In the genomic region with DNA sequence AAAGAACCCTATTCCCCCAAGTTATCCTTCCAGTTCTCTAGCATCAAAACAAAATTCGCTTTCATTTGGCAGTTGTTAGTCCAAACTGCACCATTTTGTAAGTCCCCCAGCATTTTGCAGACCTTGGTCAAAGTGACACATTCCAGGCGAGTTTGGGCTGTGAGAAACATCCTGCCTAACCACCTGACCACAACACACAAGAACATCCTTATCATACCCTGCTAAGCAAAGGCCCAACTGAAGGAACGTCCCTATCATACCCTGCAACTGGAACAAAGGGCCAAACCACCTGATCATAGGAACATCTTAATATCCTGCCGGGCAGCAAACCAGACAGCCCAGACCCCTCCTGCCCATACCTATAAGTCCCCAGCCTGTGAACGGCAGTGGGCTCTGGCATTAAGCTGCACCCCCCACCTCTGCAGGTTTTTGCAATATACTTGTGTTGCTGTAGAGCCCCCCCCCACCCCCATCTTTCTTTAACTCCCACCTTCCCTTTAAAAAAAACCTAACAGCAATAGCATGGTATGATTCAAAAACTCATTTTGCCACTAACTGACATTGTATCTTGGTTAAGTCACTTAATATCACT, we compare ENCODE assay signal across 1 cellular context.
A peak's percentile ranks its signal among the peaks of the same experiment; 100 is the strongest.
TF ChIP-seq lines count a peak whose summit lies in the region.

No MANE protein-coding gene starts in this region.

TF ChIP-seq in K562, 482 proteins besides CTCF, POLR2A, EP300 and RAD21 (continued from another document):
- no peak for TF ChIP-seq ZC3H11A (IDR thresholded peaks at IDR 0.05; ENCODE audit: low read depth, low read length)
- TF ChIP-seq ZSCAN32 (CRISPR knock-in tag; IDR thresholded peaks at IDR 0.05): no peak
- TF ChIP-seq NFIC (IDR thresholded peaks at IDR 0.05): no peak
- TF ChIP-seq TAF9B (IDR thresholded peaks at IDR 0.05; ENCODE audit: partially characterized antibody): peak; percentile 41
- peak in 1 of 3 experiments; percentile 77 for TF ChIP-seq YY1 (IDR thresholded peaks at IDR 0.05; ENCODE audit: borderline replicate concordance in 1 of 3, control insufficient read depth in 1 of 3, extremely low read depth in 1 of 3, insufficient read depth in 3 of 3, insufficient read length in 1 of 3, insufficient replicate concordance in 2 of 3, low read depth in 1 of 3, low read length in 2 of 3)
- TF ChIP-seq TAF15 (IDR thresholded peaks at IDR 0.05; ENCODE audit: low read depth, low read length): no peak
- TF ChIP-seq, protein P1, sequence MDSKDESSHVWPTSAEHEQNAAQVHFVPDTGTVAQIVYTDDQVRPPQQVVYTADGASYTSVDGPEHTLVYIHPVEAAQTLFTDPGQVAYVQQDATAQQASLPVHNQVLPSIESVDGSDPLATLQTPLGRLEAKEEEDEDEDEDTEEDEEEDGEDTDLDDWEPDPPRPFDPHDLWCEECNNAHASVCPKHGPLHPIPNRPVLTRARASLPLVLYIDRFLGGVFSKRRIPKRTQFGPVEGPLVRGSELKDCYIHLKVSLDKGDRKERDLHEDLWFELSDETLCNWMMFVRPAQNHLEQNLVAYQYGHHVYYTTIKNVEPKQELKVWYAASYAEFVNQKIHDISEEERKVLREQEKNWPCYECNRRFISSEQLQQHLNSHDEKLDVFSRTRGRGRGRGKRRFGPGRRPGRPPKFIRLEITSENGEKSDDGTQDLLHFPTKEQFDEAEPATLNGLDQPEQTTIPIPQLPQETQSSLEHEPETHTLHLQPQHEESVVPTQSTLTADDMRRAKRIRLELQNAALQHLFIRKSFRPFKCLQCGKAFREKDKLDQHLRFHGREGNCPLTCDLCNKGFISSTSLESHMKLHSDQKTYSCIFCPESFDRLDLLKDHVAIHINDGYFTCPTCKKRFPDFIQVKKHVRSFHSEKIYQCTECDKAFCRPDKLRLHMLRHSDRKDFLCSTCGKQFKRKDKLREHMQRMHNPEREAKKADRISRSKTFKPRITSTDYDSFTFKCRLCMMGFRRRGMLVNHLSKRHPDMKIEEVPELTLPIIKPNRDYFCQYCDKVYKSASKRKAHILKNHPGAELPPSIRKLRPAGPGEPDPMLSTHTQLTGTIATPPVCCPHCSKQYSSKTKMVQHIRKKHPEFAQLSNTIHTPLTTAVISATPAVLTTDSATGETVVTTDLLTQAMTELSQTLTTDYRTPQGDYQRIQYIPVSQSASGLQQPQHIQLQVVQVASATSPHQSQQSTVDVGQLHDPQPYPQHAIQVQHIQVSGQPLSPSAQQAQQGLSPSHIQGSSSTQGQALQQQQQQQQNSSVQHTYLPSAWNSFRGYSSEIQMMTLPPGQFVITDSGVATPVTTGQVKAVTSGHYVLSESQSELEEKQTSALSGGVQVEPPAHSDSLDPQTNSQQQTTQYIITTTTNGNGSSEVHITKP (IDR thresholded peaks at IDR 0.05; ENCODE audit: partially characterized antibody): peak; percentile 48
- 0 out of 2 replicates have a peak, but pooled peaks have one; percentile 17 for TF ChIP-seq SMAD4 (CRISPR knock-in tag; conservative IDR thresholded peaks at IDR 0.05)
- peak; percentile 82 to 99 for TF ChIP-seq TEAD1 (CRISPR knock-in tag; IDR thresholded peaks at IDR 0.05)
- TF ChIP-seq PTRF (tag; IDR thresholded peaks at IDR 0.05): no peak
- no peak for TF ChIP-seq SRSF9 (IDR thresholded peaks at IDR 0.05; ENCODE audit: borderline replicate concordance, low read depth, low read length)
- TF ChIP-seq ERF (CRISPR knock-in tag; IDR thresholded peaks at IDR 0.05): no peak
- no peak for TF ChIP-seq BACH1 (tag; IDR thresholded peaks at IDR 0.05)
- no peak for TF ChIP-seq ZNF174 (CRISPR knock-in tag; IDR thresholded peaks at IDR 0.05)
- TF ChIP-seq, protein P2, sequence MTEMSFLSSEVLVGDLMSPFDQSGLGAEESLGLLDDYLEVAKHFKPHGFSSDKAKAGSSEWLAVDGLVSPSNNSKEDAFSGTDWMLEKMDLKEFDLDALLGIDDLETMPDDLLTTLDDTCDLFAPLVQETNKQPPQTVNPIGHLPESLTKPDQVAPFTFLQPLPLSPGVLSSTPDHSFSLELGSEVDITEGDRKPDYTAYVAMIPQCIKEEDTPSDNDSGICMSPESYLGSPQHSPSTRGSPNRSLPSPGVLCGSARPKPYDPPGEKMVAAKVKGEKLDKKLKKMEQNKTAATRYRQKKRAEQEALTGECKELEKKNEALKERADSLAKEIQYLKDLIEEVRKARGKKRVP (CRISPR knock-in tag; IDR thresholded peaks at IDR 0.05): no peak
- TF ChIP-seq LCOR (CRISPR knock-in tag; IDR thresholded peaks at IDR 0.05): no peak
- peak; percentile 68 for TF ChIP-seq ETV1 (tag; conservative IDR thresholded peaks at IDR 0.05; ENCODE audit: low read depth)
- peak in 1 of 2 experiments; percentile 50; a peak in 1 of 4 replicates for TF ChIP-seq KDM1A (IDR thresholded peaks at IDR 0.05)
- no peak for TF ChIP-seq NFATC3 (IDR thresholded peaks at IDR 0.05)
- no peak for TF ChIP-seq ZNF699 (CRISPR knock-in tag; IDR thresholded peaks at IDR 0.05; ENCODE audit: insufficient replicate concordance)
- no peak for TF ChIP-seq CBX5 (IDR thresholded peaks at IDR 0.05; ENCODE audit: borderline replicate concordance, low read depth)
- TF ChIP-seq NONO (IDR thresholded peaks at IDR 0.05; ENCODE audit: low read depth in 2 of 2, low read length in 1 of 2): no peak
- TF ChIP-seq HSF4 (CRISPR knock-in tag; IDR thresholded peaks at IDR 0.05; ENCODE audit: borderline replicate concordance): no peak
- TF ChIP-seq RBBP5 (IDR thresholded peaks at IDR 0.05; ENCODE audit: borderline replicate concordance, insufficient read depth, low read length, poor library complexity, severe bottlenecking): no peak
- TF ChIP-seq TAF1 (IDR thresholded peaks at IDR 0.05; ENCODE audit: control insufficient read depth, extremely low read depth, insufficient read depth, low read length, severe bottlenecking): no peak
- peak; percentile 54 for TF ChIP-seq SOX6 (IDR thresholded peaks at IDR 0.05)
- peak in 1 of 2 experiments; percentile 65; a peak in 1 of 4 replicates for TF ChIP-seq RCOR1 (IDR thresholded peaks at IDR 0.05; ENCODE audit: borderline replicate concordance in 1 of 2, low read depth in 2 of 2, low read length in 2 of 2)
- TF ChIP-seq KLF13 (tag; IDR thresholded peaks at IDR 0.05; ENCODE audit: borderline replicate concordance, low read depth): no peak
- TF ChIP-seq SMAD1 (IDR thresholded peaks at IDR 0.05; ENCODE audit: low read depth, low read length, partially characterized antibody): no peak
- TF ChIP-seq, protein P3, sequence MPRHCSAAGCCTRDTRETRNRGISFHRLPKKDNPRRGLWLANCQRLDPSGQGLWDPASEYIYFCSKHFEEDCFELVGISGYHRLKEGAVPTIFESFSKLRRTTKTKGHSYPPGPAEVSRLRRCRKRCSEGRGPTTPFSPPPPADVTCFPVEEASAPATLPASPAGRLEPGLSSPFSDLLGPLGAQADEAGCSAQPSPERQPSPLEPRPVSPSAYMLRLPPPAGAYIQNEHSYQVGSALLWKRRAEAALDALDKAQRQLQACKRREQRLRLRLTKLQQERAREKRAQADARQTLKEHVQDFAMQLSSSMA (CRISPR knock-in tag; IDR thresholded peaks at IDR 0.05): no peak
- no peak for TF ChIP-seq ARID2 (IDR thresholded peaks at IDR 0.05)
- TF ChIP-seq, protein P4, sequence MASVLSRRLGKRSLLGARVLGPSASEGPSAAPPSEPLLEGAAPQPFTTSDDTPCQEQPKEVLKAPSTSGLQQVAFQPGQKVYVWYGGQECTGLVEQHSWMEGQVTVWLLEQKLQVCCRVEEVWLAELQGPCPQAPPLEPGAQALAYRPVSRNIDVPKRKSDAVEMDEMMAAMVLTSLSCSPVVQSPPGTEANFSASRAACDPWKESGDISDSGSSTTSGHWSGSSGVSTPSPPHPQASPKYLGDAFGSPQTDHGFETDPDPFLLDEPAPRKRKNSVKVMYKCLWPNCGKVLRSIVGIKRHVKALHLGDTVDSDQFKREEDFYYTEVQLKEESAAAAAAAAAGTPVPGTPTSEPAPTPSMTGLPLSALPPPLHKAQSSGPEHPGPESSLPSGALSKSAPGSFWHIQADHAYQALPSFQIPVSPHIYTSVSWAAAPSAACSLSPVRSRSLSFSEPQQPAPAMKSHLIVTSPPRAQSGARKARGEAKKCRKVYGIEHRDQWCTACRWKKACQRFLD (CRISPR knock-in tag; IDR thresholded peaks at IDR 0.05): no peak
- peak; percentile 69; the same call in 1 of the 2 replicates for TF ChIP-seq TEAD2 (tag; IDR thresholded peaks at IDR 0.05)
- TF ChIP-seq WHSC1 (IDR thresholded peaks at IDR 0.05; ENCODE audit: low read length): no peak
- TF ChIP-seq ZNF384 (IDR thresholded peaks at IDR 0.05; ENCODE audit: low read depth, low read length): no peak
- TF ChIP-seq ZNF316 (IDR thresholded peaks at IDR 0.05): no peak
- TF ChIP-seq ZEB2 (IDR thresholded peaks at IDR 0.05): 0 out of 2 replicates have a peak, but pooled peaks have one; percentile 46
- no peak for TF ChIP-seq EWSR1 (IDR thresholded peaks at IDR 0.05; ENCODE audit: borderline replicate concordance, low read depth, partially characterized antibody)
- TF ChIP-seq TAL1 (IDR thresholded peaks at IDR 0.05): peak; percentile 41; the same call in 1 of the 2 replicates
- TF ChIP-seq CTBP1 (IDR thresholded peaks at IDR 0.05; ENCODE audit: borderline replicate concordance): peak; percentile 81; the same call in 1 of the 2 replicates
- TF ChIP-seq NELFE (IDR thresholded peaks at IDR 0.05; ENCODE audit: insufficient read depth, insufficient read length): no peak
- peak; percentile 48; the same call in 1 of the 2 replicates for TF ChIP-seq ETV5 (CRISPR knock-in tag; IDR thresholded peaks at IDR 0.05; ENCODE audit: low read depth)
- TF ChIP-seq TEAD4 (IDR thresholded peaks at IDR 0.05; ENCODE audit: low read length): peak; percentile 90
- TF ChIP-seq TEAD4 (CRISPR knock-in tag; IDR thresholded peaks at IDR 0.05; ENCODE audit: borderline replicate concordance): no peak
- TF ChIP-seq, protein P5, sequence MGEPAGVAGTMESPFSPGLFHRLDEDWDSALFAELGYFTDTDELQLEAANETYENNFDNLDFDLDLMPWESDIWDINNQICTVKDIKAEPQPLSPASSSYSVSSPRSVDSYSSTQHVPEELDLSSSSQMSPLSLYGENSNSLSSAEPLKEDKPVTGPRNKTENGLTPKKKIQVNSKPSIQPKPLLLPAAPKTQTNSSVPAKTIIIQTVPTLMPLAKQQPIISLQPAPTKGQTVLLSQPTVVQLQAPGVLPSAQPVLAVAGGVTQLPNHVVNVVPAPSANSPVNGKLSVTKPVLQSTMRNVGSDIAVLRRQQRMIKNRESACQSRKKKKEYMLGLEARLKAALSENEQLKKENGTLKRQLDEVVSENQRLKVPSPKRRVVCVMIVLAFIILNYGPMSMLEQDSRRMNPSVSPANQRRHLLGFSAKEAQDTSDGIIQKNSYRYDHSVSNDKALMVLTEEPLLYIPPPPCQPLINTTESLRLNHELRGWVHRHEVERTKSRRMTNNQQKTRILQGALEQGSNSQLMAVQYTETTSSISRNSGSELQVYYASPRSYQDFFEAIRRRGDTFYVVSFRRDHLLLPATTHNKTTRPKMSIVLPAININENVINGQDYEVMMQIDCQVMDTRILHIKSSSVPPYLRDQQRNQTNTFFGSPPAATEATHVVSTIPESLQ (CRISPR knock-in tag; IDR thresholded peaks at IDR 0.05): no peak
- TF ChIP-seq ZNF184 (CRISPR knock-in tag; IDR thresholded peaks at IDR 0.05): no peak
- no peak for TF ChIP-seq ZNF239 (CRISPR knock-in tag; IDR thresholded peaks at IDR 0.05)
- TF ChIP-seq, protein P6, sequence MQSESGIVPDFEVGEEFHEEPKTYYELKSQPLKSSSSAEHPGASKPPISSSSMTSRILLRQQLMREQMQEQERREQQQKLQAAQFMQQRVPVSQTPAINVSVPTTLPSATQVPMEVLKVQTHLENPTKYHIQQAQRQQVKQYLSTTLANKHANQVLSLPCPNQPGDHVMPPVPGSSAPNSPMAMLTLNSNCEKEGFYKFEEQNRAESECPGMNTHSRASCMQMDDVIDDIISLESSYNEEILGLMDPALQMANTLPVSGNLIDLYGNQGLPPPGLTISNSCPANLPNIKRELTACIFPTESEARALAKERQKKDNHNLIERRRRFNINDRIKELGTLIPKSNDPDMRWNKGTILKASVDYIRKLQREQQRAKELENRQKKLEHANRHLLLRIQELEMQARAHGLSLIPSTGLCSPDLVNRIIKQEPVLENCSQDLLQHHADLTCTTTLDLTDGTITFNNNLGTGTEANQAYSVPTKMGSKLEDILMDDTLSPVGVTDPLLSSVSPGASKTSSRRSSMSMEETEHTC (IDR thresholded peaks at IDR 0.05): 0 out of 2 replicates have a peak, but pooled peaks have one; percentile 24
- TF ChIP-seq, protein P7, sequence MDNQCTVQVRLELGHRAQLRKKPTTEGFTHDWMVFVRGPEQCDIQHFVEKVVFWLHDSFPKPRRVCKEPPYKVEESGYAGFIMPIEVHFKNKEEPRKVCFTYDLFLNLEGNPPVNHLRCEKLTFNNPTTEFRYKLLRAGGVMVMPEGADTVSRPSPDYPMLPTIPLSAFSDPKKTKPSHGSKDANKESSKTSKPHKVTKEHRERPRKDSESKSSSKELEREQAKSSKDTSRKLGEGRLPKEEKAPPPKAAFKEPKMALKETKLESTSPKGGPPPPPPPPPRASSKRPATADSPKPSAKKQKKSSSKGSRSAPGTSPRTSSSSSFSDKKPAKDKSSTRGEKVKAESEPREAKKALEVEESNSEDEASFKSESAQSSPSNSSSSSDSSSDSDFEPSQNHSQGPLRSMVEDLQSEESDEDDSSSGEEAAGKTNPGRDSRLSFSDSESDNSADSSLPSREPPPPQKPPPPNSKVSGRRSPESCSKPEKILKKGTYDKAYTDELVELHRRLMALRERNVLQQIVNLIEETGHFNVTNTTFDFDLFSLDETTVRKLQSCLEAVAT (IDR thresholded peaks at IDR 0.05): peak in 1 of 2 experiments; percentile 80; a peak in 1 of 4 replicates
- no peak for TF ChIP-seq RBM34 (IDR thresholded peaks at IDR 0.05; ENCODE audit: borderline replicate concordance, insufficient read depth, low read length)
- TF ChIP-seq DPF2 (IDR thresholded peaks at IDR 0.05): peak; percentile 56; the same call in 1 of the 2 replicates
- TF ChIP-seq YBX1 (IDR thresholded peaks at IDR 0.05): no peak
